10 cellular contexts compared by ENCODE assay signal in genomic region chr9:86097510-86098224, GRCh38. TPM values are rescaled to one million over a fixed set of nuclear protein-coding genes. Genes with fewer than 3 reads are reported as not detected.
A peak's percentile ranks its signal among the peaks of the same experiment; 100 is the strongest.
DNase-seq lines count a peak whose midpoint lies in the region; ATAC-seq, FAIRE-seq and TF ChIP-seq lines count a peak whose summit lies in the region.
"Had no signal": no experiment of that assay in that cellular context is flagged by ENCODE, and none has a peak within 500 bp of the region (broad histone marks: within the 10 kb centered on the region; RNA-seq: fewer than 3 reads in every experiment).

No MANE protein-coding gene starts in this region.

- CTCF ChIA-PET in MCF 10A (lab: Yijun Ruan, JAX) = interaction anchor here (0.6 to 2.1 kb wide), 3 partner anchors 13 to 105 kb away, joined by 3 to 6 read pairs (median 6); no protein-coding TSS in a partner anchor

- peak overlapping the region; percentile 73 for H3K4me2 ChIP-seq in keratinocyte (ENCODE audit: control insufficient read depth, extremely low read depth, insufficient read depth, low read depth, low read length)

- BruUV-seq in MCF 10A (replicated peaks; lab: Mats Ljungman, UMichigan) = TSS peak; percentile 35

- TF ChIP-seq CTCF in MCF 10A (IDR thresholded peaks at IDR 0.05; ENCODE audit: unreplicated experiment) (no peak), breast epithelium (IDR thresholded peaks at IDR 0.05) (no peak), keratinocyte (optimal IDR thresholded peaks at IDR 0.05 in 1 of 3, IDR thresholded peaks at IDR 0.05 in 1 of 3, conservative IDR thresholded peaks at IDR 0.05 in 1 of 3; ENCODE audit: extremely low read depth in 1 of 3, insufficient read depth in 2 of 3, low read length in 3 of 3) (no peak)

- H3K27me3 Mint-ChIP-seq in MCF 10A (ENCODE audit: insufficient read depth, unreplicated experiment) = no peaks in the 10 kb centered on the region
- H3K27me3 Mint-ChIP-seq in activated T-helper 2 cell treated with anti-CD3 and anti-CD28 coated beads, Interferon-gamma antibody, Interleukin-2, Interleukin-4, amounts not matched to agents 10 μg/mL and 5 μg/mL and 100 μg/mL, durations not matched to agents 14 hours and 24 hours and 36 hours (ENCODE audit: low read depth) = peaks cover 42% of the 10 kb centered on the region

- no peaks in the 10 kb centered on the region for H3K4me1 ChIP-seq in breast epithelium
- H3K4me1 ChIP-seq in keratinocyte (ENCODE audit: control insufficient read depth, extremely low read depth, insufficient read depth, low read length) = peaks cover 9% of the 10 kb centered on the region

- no peak for DNase-seq in MCF 10A (ENCODE audit: unreplicated experiment)
- no peak for DNase-seq in breast epithelium (ENCODE audit: low spot score in 2 of 2)
- DNase-seq in activated T-helper 2 cell treated with anti-CD3 and anti-CD28 coated beads, Interferon-gamma antibody, Interleukin-2, Interleukin-4, amounts not matched to agents 10 μg/mL and 5 μg/mL and 100 μg/mL, durations not matched to agents 14 hours and 24 hours and 36 hours (ENCODE audit: low spot score) = no peak
- no peak for DNase-seq in keratinocyte (ENCODE audit: low read depth, low spot score)
- DNase-seq in NCI-H2107 treated with DMSO at 0.1 percent for 48 hours (lab: John Stamatoyannopoulos, UW; ENCODE audit: unreplicated experiment) = no peak
- no peak for DNase-seq in head of caudate nucleus
- DNase-seq in GDM1 (lab: John Stamatoyannopoulos, UW) = no peak
- DNase-seq: NCI-H1105 had no signal

- peaks cover 5% of the 10 kb centered on the region for H3K79me2 ChIP-seq in keratinocyte (ENCODE audit: control insufficient read depth, insufficient read depth, low read length)

- H3K27ac Mint-ChIP-seq in MCF 10A (ENCODE audit: low read depth, unreplicated experiment) = peak overlapping the region; percentile 67
- H3K27ac Mint-ChIP-seq in activated T-helper 2 cell treated with anti-CD3 and anti-CD28 coated beads, Interferon-gamma antibody, Interleukin-2, Interleukin-4, amounts not matched to agents 10 μg/mL and 5 μg/mL and 100 μg/mL, durations not matched to agents 14 hours and 24 hours and 36 hours = no peak overlapping the region
- H3K27ac Mint-ChIP-seq: CD14-positive monocyte had no signal

- peak overlapping the region; percentile 82 for H3K4me3 Mint-ChIP-seq in MCF 10A (ENCODE audit: unreplicated experiment)
- H3K4me3 Mint-ChIP-seq in activated T-helper 2 cell treated with anti-CD3 and anti-CD28 coated beads, Interferon-gamma antibody, Interleukin-2, Interleukin-4, amounts not matched to agents 10 μg/mL and 5 μg/mL and 100 μg/mL, durations not matched to agents 14 hours and 24 hours and 36 hours (ENCODE audit: low read depth) = peak overlapping the region; percentile 39

- H3K27me3 ChIP-seq in breast epithelium (no peaks in the 10 kb centered on the region), keratinocyte (ENCODE audit: control insufficient read depth, extremely low read depth, insufficient read depth, low read length) (no peaks in the 10 kb centered on the region)

- no peak for TF ChIP-seq POLR2A in breast epithelium (IDR thresholded peaks at IDR 0.05)

- no peak overlapping the region for H2AFZ ChIP-seq in keratinocyte (ENCODE audit: control insufficient read depth, low read length)

- H3K4me3 ChIP-seq in breast epithelium (no peak overlapping the region), keratinocyte (ENCODE audit: control insufficient read depth in 2 of 3, extremely low read depth in 1 of 3, insufficient read depth in 2 of 3, low read depth in 1 of 3, low read length in 3 of 3) (peak overlapping the region in 1 of 3 experiments; percentile 56)

- POLR2A ChIA-PET in MCF 10A (lab: Yijun Ruan, JAX) = interaction anchor here (0.8 to 4.6 kb wide), 2 partner anchors 30 to 72 kb away, joined by 3 to 26 read pairs; no protein-coding TSS in a partner anchor

- no peaks in the 10 kb centered on the region for H3K9me3 ChIP-seq in breast epithelium
- no peaks in the 10 kb centered on the region for H3K9me3 ChIP-seq in keratinocyte (ENCODE audit: control insufficient read depth, low read depth, low read length)

- peaks cover 14% of the 10 kb centered on the region for H3K4me1 Mint-ChIP-seq in MCF 10A (ENCODE audit: insufficient read depth, unreplicated experiment)
- H3K4me1 Mint-ChIP-seq in activated T-helper 2 cell treated with anti-CD3 and anti-CD28 coated beads, Interferon-gamma antibody, Interleukin-2, Interleukin-4, amounts not matched to agents 10 μg/mL and 5 μg/mL and 100 μg/mL, durations not matched to agents 14 hours and 24 hours and 36 hours (ENCODE audit: low read depth) = peaks cover 12% of the 10 kb centered on the region

- dilution Hi-C loops in keratinocyte (cut with MboI; ENCODE audit: extremely low pct_ligation_motif_present, low sequenced_read_pairs) = no loop called here

- intact Hi-C loops in MCF 10A (cut with micrococcal nuclease) (loop anchor here (5.0 kb wide), 1 partner anchor 80 kb away; no protein-coding TSS in a partner anchor), breast epithelium (cut with DNase I; ENCODE audit: low total_unique reads) (no loop called here), head of caudate nucleus (cut with DNase I) (no loop called here)
- intact Hi-C loops in activated T-helper 2 cell treated with anti-CD3 and anti-CD28 coated beads, Interferon-gamma antibody, Interleukin-2, Interleukin-4, amounts not matched to agents 10 μg/mL and 5 μg/mL and 100 μg/mL, durations not matched to agents 14 hours and 24 hours and 36 hours (cut with micrococcal nuclease) = loop anchor here (2.0 to 10.0 kb wide), 2 partner anchors 147 to 185 kb away; partner anchors contain the start of gene ISCA1

- no peak overlapping the region for H3K27ac ChIP-seq in breast epithelium
- no peak overlapping the region for H3K27ac ChIP-seq in keratinocyte (ENCODE audit: control insufficient read depth, insufficient read depth, low read length)

- ATAC-seq in activated CD4-positive, CD25-positive, alpha-beta regulatory T cell treated with anti-CD3 and anti-CD28 coated beads, Interleukin-2, amount 50 U/mL, for 24 hours = no peak

- H3K36me3 ChIP-seq in breast epithelium (no peaks in the 10 kb centered on the region), keratinocyte (ENCODE audit: control insufficient read depth in 2 of 2, extremely low read depth in 1 of 2, insufficient read depth in 2 of 2, low read length in 2 of 2) (no peaks in the 10 kb centered on the region)

- FAIRE-seq in keratinocyte (lab: Jason Lieb, UNC) = no peak

- no peak overlapping the region for H3K9ac ChIP-seq in keratinocyte (ENCODE audit: control insufficient read depth, extremely low read depth, insufficient read depth, low read length)

- H3K36me3 Mint-ChIP-seq in MCF 10A (ENCODE audit: insufficient read depth, unreplicated experiment) = no peaks in the 10 kb centered on the region
- no peaks in the 10 kb centered on the region for H3K36me3 Mint-ChIP-seq in activated T-helper 2 cell treated with anti-CD3 and anti-CD28 coated beads, Interferon-gamma antibody, Interleukin-2, Interleukin-4, amounts not matched to agents 10 μg/mL and 5 μg/mL and 100 μg/mL, durations not matched to agents 14 hours and 24 hours and 36 hours (ENCODE audit: low read depth)

- no peaks in the 10 kb centered on the region for H3K9me3 Mint-ChIP-seq in MCF 10A (ENCODE audit: unreplicated experiment)
- H3K9me3 Mint-ChIP-seq in activated T-helper 2 cell treated with anti-CD3 and anti-CD28 coated beads, Interferon-gamma antibody, Interleukin-2, Interleukin-4, amounts not matched to agents 10 μg/mL and 5 μg/mL and 100 μg/mL, durations not matched to agents 14 hours and 24 hours and 36 hours = no peaks in the 10 kb centered on the region

- H3K9me1 ChIP-seq in keratinocyte (ENCODE audit: control insufficient read depth, extremely low read depth, insufficient read depth, low read length) = no peaks in the 10 kb centered on the region

- no peaks in the 10 kb centered on the region for H4K20me1 ChIP-seq in keratinocyte (ENCODE audit: control insufficient read depth, extremely low read depth, insufficient read depth, low read length)

RNA-seq across cellular contexts. Expression of gene GOLM1, which starts 1.7 kb away (rescaled TPM):
- 32.7 and 33.9 TPM in 2 replicates for total RNA-seq in MCF 10A (2022)
- total RNA-seq in breast epithelium = 10 to 100 TPM; 17.1 to 45.6 (median 41.0) TPM
- 7.9 and 11.5 TPM in 2 replicates for total RNA-seq in activated T-helper 2 cell treated with anti-CD3 and anti-CD28 coated beads, Interferon-gamma antibody, Interleukin-2, Interleukin-4, amounts not matched to agents 10 μg/mL and 5 μg/mL and 100 μg/mL, durations not matched to agents 14 hours and 24 hours and 36 hours
- 12.9 to 19.9 TPM (median 17.3 TPM) in 3 replicates for polyA plus RNA-seq in keratinocyte
- 27.1 TPM for polyA plus RNA-seq in keratinocyte (2011; ENCODE audit: low read depth)
- polyA plus RNA-seq in keratinocyte (2011; cell fraction: cytosol; rRNA removed) = 13.2 and 14.0 TPM in 2 replicates
- 21.0 and 25.9 TPM in 2 replicates for polyA plus RNA-seq in keratinocyte (2011; cell fraction: nucleus; rRNA removed)
- 16.0 and 18.6 TPM in 2 replicates for polyA plus RNA-seq in keratinocyte (2012; ENCODE audit: low replicate concordance)
- 4.6 to 15.3 TPM (median 6.6 TPM) in 3 replicates for polyA minus RNA-seq in keratinocyte
- polyA minus RNA-seq in keratinocyte (2011; cell fraction: cytosol; rRNA and poly(A)+ RNA removed) = 13.8 TPM
- 10.2 and 14.4 TPM in 2 replicates for polyA minus RNA-seq in keratinocyte (2011; cell fraction: nucleus; rRNA and poly(A)+ RNA removed)

Comparison
In these comparisons a context has a peak if more than half of its experiments do, and no peak if none do; other contexts are left out.
1. intact Hi-C loops: an anchor here in MCF 10A (5.0 kb wide) and activated T-helper 2 cell treated with anti-CD3 and anti-CD28 coated beads, Interferon-gamma antibody, Interleukin-2, Interleukin-4, amounts not matched to agents 10 μg/mL and 5 μg/mL and 100 μg/mL, durations not matched to agents 14 hours and 24 hours and 36 hours (2.0 to 10.0 kb wide); none called in breast epithelium and head of caudate nucleus.